ENCODE assay signal across 10 cellular contexts in the genomic region with DNA sequence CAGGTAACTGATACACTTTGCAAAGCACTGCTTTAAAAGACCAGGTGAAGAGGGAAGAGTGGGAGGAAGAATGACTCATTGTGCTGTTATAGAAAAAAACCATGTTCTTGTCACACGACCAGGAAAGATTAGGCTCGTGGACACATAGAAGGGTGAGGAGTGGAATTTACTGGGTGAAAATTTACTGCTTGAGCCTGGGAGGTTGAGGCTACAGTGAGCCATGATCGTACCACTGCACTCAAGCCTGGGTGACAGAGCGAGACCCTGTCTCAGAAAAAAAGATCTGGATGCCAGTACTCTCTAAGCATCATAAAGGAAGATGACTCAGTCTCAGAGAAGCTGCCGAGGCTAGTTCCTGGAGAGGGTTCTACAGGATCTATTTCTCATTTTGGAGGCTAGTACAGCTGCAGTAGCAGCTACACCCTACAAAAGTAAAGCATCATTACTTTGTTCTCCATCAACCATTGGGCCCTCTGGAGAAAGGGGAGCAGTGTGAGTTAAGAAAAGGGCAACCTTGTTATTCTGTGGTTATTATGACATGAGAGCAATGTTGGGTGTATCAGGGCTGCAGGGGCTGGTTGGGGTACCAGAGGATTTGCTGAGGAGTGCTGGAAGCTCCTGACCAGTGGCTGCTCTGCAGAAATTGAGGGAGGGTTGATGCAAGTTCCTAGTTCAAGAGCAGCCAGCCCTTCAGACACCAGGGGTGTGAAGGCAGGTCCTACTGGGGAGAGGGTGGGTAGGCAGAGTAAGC.
DNase-seq lines count a peak whose midpoint lies in the region; ATAC-seq and TF ChIP-seq lines count a peak whose summit lies in the region.
"Had no signal": no experiment of that assay in that cellular context is flagged by ENCODE, and none has a peak within 500 bp of the region (broad histone marks: within the 10 kb centered on the region; RNA-seq: fewer than 3 reads in every experiment).

No MANE protein-coding gene starts in this region.

- H3K4me1 ChIP-seq in DND-41 (ENCODE audit: insufficient read depth, low read length), result no peaks in the 10 kb centered on the region

- no peaks in the 10 kb centered on the region for H3K27me3 ChIP-seq in DND-41 (ENCODE audit: insufficient read depth, low read length, poor library complexity)

- no peak overlapping the region for H3K27ac ChIP-seq in DND-41 (ENCODE audit: low read length)
- H3K27ac ChIP-seq: neutrophil, WERI-Rb-1 had no signal

- no peaks in the 10 kb centered on the region for H3K79me2 ChIP-seq in DND-41 (ENCODE audit: insufficient read depth, low read length)

- no peaks in the 10 kb centered on the region for H3K9me3 ChIP-seq in DND-41 (ENCODE audit: insufficient read depth, low read length, severe bottlenecking)
- H3K9me3 ChIP-seq: neutrophil had no signal

- no peak overlapping the region for H2AFZ ChIP-seq in DND-41 (ENCODE audit: low read depth, low read length)

- H3K4me3 ChIP-seq in DND-41 (ENCODE audit: low read depth in 1 of 2, low read length in 2 of 2), result no peak overlapping the region
- H3K4me3 ChIP-seq in astrocyte of the spinal cord (ENCODE audit: low read depth, low read length), result no peak overlapping the region

- DNase-seq in DND-41 (no peak), RKO (ENCODE audit: low spot score) (peak; percentile 55), astrocyte of the spinal cord (ENCODE audit: low read depth, low spot score) (peak; percentile 53), T-helper 9 cell (no peak)
- DNase-seq in natural killer cell treated with Interleukin-12 subunit alpha and Interleukin-12 subunit beta and Interleukin-15 and Interleukin-18, amount 100 ng/mL, for 72 hours (ENCODE audit: low spot score), result no peak
- DNase-seq: WERI-Rb-1 had no signal

- H4K20me1 ChIP-seq in DND-41 (ENCODE audit: insufficient read depth, low read length), result no peaks in the 10 kb centered on the region

- no peaks in the 10 kb centered on the region for H3K36me3 ChIP-seq in DND-41 (ENCODE audit: insufficient read depth, low read length)
- H3K36me3 ChIP-seq: neutrophil, WERI-Rb-1 had no signal

- ATAC-seq in DND-41 (ENCODE audit: insufficient read depth, low read depth) (peak; percentile 42; the same call in 2 of the 3 replicates), GM19328 (IDR thresholded peaks at IDR 0.05; ENCODE audit: unreplicated experiment) (no peak), HG02870 (IDR thresholded peaks at IDR 0.05; ENCODE audit: unreplicated experiment) (no peak), GM21381 (IDR thresholded peaks at IDR 0.05; ENCODE audit: unreplicated experiment) (no peak)
- ATAC-seq in natural killer cell treated with Interleukin-12 subunit alpha and Interleukin-12 subunit beta and Interleukin-15 and Interleukin-18, amount 100 ng/mL, for 72 hours, result peak; percentile 15 to 44

- H3K36me3 Mint-ChIP-seq in natural killer cell treated with Interleukin-12 subunit alpha and Interleukin-12 subunit beta and Interleukin-15 and Interleukin-18, amount 100 ng/mL, for 72 hours, result no peaks in the 10 kb centered on the region

- in situ Hi-C loops in astrocyte of the spinal cord (cut with HindIII; ENCODE audit: low sequenced_read_pairs), result no loop called here

- peak overlapping the region; percentile 29 for H3K4me3 Mint-ChIP-seq in natural killer cell treated with Interleukin-12 subunit alpha and Interleukin-12 subunit beta and Interleukin-15 and Interleukin-18, amount 100 ng/mL, for 72 hours

- H3K27ac Mint-ChIP-seq in natural killer cell treated with Interleukin-12 subunit alpha and Interleukin-12 subunit beta and Interleukin-15 and Interleukin-18, amount 100 ng/mL, for 72 hours, result peak overlapping the region in 1 of 2 donors; percentile 30

- H3K9me3 Mint-ChIP-seq in natural killer cell treated with Interleukin-12 subunit alpha and Interleukin-12 subunit beta and Interleukin-15 and Interleukin-18, amount 100 ng/mL, for 72 hours, result no peaks in the 10 kb centered on the region

- peaks cover 6 to 8% of the 10 kb centered on the region in 2 donors for H3K27me3 Mint-ChIP-seq in natural killer cell treated with Interleukin-12 subunit alpha and Interleukin-12 subunit beta and Interleukin-15 and Interleukin-18, amount 100 ng/mL, for 72 hours

- no peak overlapping the region for H3K4me2 ChIP-seq in DND-41 (ENCODE audit: insufficient read depth, low read length)

- no peak overlapping the region for H3K9ac ChIP-seq in DND-41 (ENCODE audit: low read depth, low read length)

- TF ChIP-seq CTCF in DND-41 (IDR thresholded peaks at IDR 0.05; ENCODE audit: borderline replicate concordance, extremely low read depth, low read length, poor library complexity, severe bottlenecking) (no peak), astrocyte of the spinal cord (IDR thresholded peaks at IDR 0.05; ENCODE audit: low read depth, low read length) (no peak)

- H3K4me1 Mint-ChIP-seq in natural killer cell treated with Interleukin-12 subunit alpha and Interleukin-12 subunit beta and Interleukin-15 and Interleukin-18, amount 100 ng/mL, for 72 hours (ENCODE audit: low read depth in 2 of 2), result peaks cover 8 to 9% of the 10 kb centered on the region in 2 donors

Comparison
In these comparisons a context has a peak if more than half of its experiments do, and no peak if none do; other contexts are left out.
1. ATAC-seq: peak in DND-41 (single experiment) and natural killer cell treated with Interleukin-12 subunit alpha and Interleukin-12 subunit beta and Interleukin-15 and Interleukin-18, amount 100 ng/mL, for 72 hours (2 of 2); none in GM19328 (single experiment), HG02870 (single experiment) and GM21381 (single experiment).
2. DNase-seq: peak in RKO (single experiment) and astrocyte of the spinal cord (single experiment); none in DND-41 (single experiment), natural killer cell treated with Interleukin-12 subunit alpha and Interleukin-12 subunit beta and Interleukin-15 and Interleukin-18, amount 100 ng/mL, for 72 hours (single experiment) and T-helper 9 cell (single experiment).